ENCODE assay signal across 1 cellular context in the genomic region with DNA sequence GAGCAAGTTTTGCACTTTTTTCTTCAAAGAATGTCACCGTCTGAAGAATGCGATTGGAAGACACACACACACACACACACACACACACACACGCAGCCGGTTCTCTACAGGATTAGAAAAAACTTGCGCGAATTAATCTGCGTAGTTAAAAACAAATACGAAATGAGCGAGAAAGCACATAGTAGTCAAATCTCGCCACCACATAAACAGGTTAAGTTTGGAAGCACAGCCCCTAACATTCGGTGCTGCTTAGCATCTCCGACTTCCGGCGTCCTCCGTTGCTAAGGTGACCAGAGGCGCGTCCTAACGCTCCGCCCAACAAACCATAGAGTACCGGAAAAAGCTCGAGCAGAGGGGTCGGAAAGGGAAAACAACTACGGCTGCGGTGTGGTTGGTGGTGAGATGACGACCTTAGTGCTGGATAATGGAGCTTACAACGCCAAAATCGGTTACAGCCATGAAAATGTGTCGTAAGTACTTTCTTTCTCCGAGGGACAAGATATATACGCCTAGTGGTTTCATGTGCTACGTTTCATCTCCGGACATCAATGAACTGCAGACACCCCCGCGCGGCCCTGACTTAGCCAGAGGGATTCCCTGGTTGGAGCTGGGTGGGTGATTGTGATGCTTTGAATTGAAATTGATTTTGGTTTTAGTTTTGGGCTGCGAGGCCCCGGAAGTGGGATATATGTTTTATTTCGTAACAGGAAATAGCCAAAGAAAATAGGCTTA.
TF ChIP-seq lines count a peak whose summit lies in the region.

Gene ACTR6 (plus strand): TSS at position 366 of the 732 bp plus-strand sequence. CDS start 37 bp downstream, at position 403.

TF ChIP-seq in GM12878, 131 proteins besides CTCF, POLR2A, EP300 and RAD21 (continued from another document and continues in another):
- TF ChIP-seq, protein P1, sequence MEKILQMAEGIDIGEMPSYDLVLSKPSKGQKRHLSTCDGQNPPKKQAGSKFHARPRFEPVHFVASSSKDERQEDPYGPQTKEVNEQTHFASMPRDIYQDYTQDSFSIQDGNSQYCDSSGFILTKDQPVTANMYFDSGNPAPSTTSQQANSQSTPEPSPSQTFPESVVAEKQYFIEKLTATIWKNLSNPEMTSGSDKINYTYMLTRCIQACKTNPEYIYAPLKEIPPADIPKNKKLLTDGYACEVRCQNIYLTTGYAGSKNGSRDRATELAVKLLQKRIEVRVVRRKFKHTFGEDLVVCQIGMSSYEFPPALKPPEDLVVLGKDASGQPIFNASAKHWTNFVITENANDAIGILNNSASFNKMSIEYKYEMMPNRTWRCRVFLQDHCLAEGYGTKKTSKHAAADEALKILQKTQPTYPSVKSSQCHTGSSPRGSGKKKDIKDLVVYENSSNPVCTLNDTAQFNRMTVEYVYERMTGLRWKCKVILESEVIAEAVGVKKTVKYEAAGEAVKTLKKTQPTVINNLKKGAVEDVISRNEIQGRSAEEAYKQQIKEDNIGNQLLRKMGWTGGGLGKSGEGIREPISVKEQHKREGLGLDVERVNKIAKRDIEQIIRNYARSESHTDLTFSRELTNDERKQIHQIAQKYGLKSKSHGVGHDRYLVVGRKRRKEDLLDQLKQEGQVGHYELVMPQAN (conservative IDR thresholded peaks at IDR 0.05), result peak; percentile 99
- TF ChIP-seq ATF2 (IDR thresholded peaks at IDR 0.05; ENCODE audit: low read length) (peak; percentile 83), HDAC2 (IDR thresholded peaks at IDR 0.05) (no peak), E2F8 (IDR thresholded peaks at IDR 0.05; ENCODE audit: low read depth, partially characterized antibody) (peak; percentile 62), SRF (IDR thresholded peaks at IDR 0.05; ENCODE audit: low read depth in 2 of 2, low read length in 2 of 2) (no peak), PAX5 (IDR thresholded peaks at IDR 0.05; ENCODE audit: borderline replicate concordance, low read depth, low read length) (0 out of 2 replicates have a peak, but pooled peaks have one; percentile 4), CEBPZ (IDR thresholded peaks at IDR 0.05; ENCODE audit: low read depth, low read length) (no peak), ZBTB40 (IDR thresholded peaks at IDR 0.05; ENCODE audit: borderline replicate concordance) (peak; percentile 93), RAD51 (IDR thresholded peaks at IDR 0.05) (no peak), JUNB (IDR thresholded peaks at IDR 0.05) (no peak; the same call in 1 of the 2 replicates), BMI1 (IDR thresholded peaks at IDR 0.05; ENCODE audit: borderline replicate concordance) (peak; percentile 98), MXI1 (IDR thresholded peaks at IDR 0.05; ENCODE audit: low read depth, low read length) (peak; percentile 96), TARDBP (IDR thresholded peaks at IDR 0.05; ENCODE audit: borderline replicate concordance) (no peak), PKNOX1 (IDR thresholded peaks at IDR 0.05) (no peak), RFX5 (IDR thresholded peaks at IDR 0.05; ENCODE audit: low read depth, low read length) (no peak), EZH2 (IDR thresholded peaks at IDR 0.05; ENCODE audit: borderline replicate concordance, control insufficient read depth, low read depth, low read length) (no peak), ZNF207 (IDR thresholded peaks at IDR 0.05; ENCODE audit: borderline replicate concordance) (peak; percentile 85; the same call in 1 of the 2 replicates), HDGF (IDR thresholded peaks at IDR 0.05) (no peak; the same call in 1 of the 2 replicates), JUND (IDR thresholded peaks at IDR 0.05; ENCODE audit: low read depth, low read length) (no peak), SUZ12 (IDR thresholded peaks at IDR 0.05; ENCODE audit: unreplicated experiment) (no peak), GATAD2B (conservative IDR thresholded peaks at IDR 0.05; ENCODE audit: low read depth) (no peak), NR2C1 (IDR thresholded peaks at IDR 0.05) (0 out of 2 replicates have a peak, but pooled peaks have one; percentile 22), SPI1 (IDR thresholded peaks at IDR 0.05; ENCODE audit: borderline replicate concordance, insufficient read depth, low read depth, low read length) (no peak), SREBF1 (IDR thresholded peaks at IDR 0.05; ENCODE audit: low read length) (no peak), HDAC6 (IDR thresholded peaks at IDR 0.05; ENCODE audit: unreplicated experiment) (no peak), RCOR1 (conservative IDR thresholded peaks at IDR 0.05; ENCODE audit: low read depth, low read length) (no peak), ESRRA (IDR thresholded peaks at IDR 0.05; ENCODE audit: low read length) (no peak), NFXL1 (IDR thresholded peaks at IDR 0.05; ENCODE audit: borderline replicate concordance) (no peak), RUNX3 (IDR thresholded peaks at IDR 0.05; ENCODE audit: low read length) (peak; percentile 96), DPF2 (IDR thresholded peaks at IDR 0.05) (peak; percentile 14; the same call in 1 of the 2 replicates), CREB1 (IDR thresholded peaks at IDR 0.05; ENCODE audit: low read depth) (peak; percentile 90), ZBED1 (IDR thresholded peaks at IDR 0.05; ENCODE audit: borderline replicate concordance) (no peak), STAT1 (conservative IDR thresholded peaks at IDR 0.05) (no peak), MEF2A (IDR thresholded peaks at IDR 0.05; ENCODE audit: insufficient read depth, low read depth, low read length) (no peak)
- TF ChIP-seq, protein P2, sequence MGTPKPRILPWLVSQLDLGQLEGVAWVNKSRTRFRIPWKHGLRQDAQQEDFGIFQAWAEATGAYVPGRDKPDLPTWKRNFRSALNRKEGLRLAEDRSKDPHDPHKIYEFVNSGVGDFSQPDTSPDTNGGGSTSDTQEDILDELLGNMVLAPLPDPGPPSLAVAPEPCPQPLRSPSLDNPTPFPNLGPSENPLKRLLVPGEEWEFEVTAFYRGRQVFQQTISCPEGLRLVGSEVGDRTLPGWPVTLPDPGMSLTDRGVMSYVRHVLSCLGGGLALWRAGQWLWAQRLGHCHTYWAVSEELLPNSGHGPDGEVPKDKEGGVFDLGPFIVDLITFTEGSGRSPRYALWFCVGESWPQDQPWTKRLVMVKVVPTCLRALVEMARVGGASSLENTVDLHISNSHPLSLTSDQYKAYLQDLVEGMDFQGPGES (IDR thresholded peaks at IDR 0.05), result no peak
- TF ChIP-seq, protein P3, sequence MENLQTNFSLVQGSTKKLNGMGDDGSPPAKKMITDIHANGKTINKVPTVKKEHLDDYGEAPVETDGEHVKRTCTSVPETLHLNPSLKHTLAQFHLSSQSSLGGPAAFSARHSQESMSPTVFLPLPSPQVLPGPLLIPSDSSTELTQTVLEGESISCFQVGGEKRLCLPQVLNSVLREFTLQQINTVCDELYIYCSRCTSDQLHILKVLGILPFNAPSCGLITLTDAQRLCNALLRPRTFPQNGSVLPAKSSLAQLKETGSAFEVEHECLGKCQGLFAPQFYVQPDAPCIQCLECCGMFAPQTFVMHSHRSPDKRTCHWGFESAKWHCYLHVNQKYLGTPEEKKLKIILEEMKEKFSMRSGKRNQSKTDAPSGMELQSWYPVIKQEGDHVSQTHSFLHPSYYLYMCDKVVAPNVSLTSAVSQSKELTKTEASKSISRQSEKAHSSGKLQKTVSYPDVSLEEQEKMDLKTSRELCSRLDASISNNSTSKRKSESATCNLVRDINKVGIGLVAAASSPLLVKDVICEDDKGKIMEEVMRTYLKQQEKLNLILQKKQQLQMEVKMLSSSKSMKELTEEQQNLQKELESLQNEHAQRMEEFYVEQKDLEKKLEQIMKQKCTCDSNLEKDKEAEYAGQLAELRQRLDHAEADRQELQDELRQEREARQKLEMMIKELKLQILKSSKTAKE (IDR thresholded peaks at IDR 0.05; ENCODE audit: low read depth, poor library complexity, severe bottlenecking), result peak; percentile 76
- TF ChIP-seq, protein P4, sequence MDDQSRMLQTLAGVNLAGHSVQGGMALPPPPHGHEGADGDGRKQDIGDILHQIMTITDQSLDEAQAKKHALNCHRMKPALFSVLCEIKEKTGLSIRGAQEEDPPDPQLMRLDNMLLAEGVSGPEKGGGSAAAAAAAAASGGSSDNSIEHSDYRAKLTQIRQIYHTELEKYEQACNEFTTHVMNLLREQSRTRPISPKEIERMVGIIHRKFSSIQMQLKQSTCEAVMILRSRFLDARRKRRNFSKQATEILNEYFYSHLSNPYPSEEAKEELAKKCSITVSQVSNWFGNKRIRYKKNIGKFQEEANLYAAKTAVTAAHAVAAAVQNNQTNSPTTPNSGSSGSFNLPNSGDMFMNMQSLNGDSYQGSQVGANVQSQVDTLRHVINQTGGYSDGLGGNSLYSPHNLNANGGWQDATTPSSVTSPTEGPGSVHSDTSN (IDR thresholded peaks at IDR 0.05; ENCODE audit: insufficient replicate concordance, low read depth, low read length), result no peak
